In the genomic region with DNA sequence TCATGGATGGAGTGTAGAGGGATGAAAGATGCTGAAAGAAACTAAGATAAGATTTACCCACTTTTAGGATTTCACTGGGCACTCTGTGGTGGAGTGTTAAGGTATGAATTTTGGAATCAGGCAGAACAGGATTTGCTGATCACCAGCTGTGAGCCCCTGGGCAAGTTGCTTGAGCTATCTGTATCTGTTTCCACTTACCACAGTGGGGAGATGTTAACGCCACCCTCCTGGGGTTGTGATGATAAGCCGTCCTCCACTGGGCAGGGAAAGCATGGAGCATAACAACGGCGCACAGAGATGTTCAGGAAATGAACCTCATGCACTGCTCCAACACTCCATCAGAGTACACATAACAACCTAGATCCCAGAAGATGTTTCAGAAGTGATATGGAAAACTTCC, we compare ENCODE assay signal across 1 cellular context.
TF ChIP-seq lines count a peak whose summit lies in the region.

No MANE protein-coding gene starts in this region.

TF ChIP-seq in K562, 482 proteins besides CTCF, POLR2A, EP300 and RAD21 (continued from another document):
- TF ChIP-seq, protein P1, sequence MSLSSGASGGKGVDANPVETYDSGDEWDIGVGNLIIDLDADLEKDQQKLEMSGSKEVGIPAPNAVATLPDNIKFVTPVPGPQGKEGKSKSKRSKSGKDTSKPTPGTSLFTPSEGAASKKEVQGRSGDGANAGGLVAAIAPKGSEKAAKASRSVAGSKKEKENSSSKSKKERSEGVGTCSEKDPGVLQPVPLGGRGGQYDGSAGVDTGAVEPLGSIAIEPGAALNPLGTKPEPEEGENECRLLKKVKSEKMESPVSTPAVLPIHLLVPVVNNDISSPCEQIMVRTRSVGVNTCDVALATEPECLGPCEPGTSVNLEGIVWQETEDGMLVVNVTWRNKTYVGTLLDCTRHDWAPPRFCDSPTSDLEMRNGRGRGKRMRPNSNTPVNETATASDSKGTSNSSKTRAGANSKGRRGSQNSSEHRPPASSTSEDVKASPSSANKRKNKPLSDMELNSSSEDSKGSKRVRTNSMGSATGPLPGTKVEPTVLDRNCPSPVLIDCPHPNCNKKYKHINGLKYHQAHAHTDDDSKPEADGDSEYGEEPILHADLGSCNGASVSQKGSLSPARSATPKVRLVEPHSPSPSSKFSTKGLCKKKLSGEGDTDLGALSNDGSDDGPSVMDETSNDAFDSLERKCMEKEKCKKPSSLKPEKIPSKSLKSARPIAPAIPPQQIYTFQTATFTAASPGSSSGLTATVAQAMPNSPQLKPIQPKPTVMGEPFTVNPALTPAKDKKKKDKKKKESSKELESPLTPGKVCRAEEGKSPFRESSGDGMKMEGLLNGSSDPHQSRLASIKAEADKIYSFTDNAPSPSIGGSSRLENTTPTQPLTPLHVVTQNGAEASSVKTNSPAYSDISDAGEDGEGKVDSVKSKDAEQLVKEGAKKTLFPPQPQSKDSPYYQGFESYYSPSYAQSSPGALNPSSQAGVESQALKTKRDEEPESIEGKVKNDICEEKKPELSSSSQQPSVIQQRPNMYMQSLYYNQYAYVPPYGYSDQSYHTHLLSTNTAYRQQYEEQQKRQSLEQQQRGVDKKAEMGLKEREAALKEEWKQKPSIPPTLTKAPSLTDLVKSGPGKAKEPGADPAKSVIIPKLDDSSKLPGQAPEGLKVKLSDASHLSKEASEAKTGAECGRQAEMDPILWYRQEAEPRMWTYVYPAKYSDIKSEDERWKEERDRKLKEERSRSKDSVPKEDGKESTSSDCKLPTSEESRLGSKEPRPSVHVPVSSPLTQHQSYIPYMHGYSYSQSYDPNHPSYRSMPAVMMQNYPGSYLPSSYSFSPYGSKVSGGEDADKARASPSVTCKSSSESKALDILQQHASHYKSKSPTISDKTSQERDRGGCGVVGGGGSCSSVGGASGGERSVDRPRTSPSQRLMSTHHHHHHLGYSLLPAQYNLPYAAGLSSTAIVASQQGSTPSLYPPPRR (CRISPR knock-in tag; IDR thresholded peaks at IDR 0.05; ENCODE audit: borderline replicate concordance): no peak
- TF ChIP-seq MTA2 (IDR thresholded peaks at IDR 0.05; ENCODE audit: low read depth): 0 out of 2 replicates have a peak, but pooled peaks have one; percentile 18
- TF ChIP-seq, protein P2, sequence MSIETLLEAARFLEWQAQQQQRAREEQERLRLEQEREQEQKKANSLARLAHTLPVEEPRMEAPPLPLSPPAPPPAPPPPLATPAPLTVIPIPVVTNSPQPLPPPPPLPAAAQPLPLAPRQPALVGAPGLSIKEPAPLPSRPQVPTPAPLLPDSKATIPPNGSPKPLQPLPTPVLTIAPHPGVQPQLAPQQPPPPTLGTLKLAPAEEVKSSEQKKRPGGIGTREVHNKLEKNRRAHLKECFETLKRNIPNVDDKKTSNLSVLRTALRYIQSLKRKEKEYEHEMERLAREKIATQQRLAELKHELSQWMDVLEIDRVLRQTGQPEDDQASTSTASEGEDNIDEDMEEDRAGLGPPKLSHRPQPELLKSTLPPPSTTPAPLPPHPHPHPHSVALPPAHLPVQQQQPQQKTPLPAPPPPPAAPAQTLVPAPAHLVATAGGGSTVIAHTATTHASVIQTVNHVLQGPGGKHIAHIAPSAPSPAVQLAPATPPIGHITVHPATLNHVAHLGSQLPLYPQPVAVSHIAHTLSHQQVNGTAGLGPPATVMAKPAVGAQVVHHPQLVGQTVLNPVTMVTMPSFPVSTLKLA (conservative IDR thresholded peaks at IDR 0.05): no peak
- peak; percentile 83 for TF ChIP-seq CBFA2T3 (IDR thresholded peaks at IDR 0.05)
- TF ChIP-seq TCF3 (CRISPR knock-in tag; IDR thresholded peaks at IDR 0.05): peak; percentile 62
- TF ChIP-seq BCOR (IDR thresholded peaks at IDR 0.05): 0 out of 2 replicates have a peak, but pooled peaks have one; percentile 8
- TF ChIP-seq RCOR1 (IDR thresholded peaks at IDR 0.05; ENCODE audit: borderline replicate concordance in 1 of 2, low read depth in 2 of 2, low read length in 2 of 2): peak in 1 of 2 experiments; percentile 67; a peak in 2 of 4 replicates
- TF ChIP-seq TEAD4 (IDR thresholded peaks at IDR 0.05; ENCODE audit: low read length): peak; percentile 32; the same call in 1 of the 2 replicates
- TF ChIP-seq TEAD4 (CRISPR knock-in tag; IDR thresholded peaks at IDR 0.05; ENCODE audit: borderline replicate concordance): no peak
- TF ChIP-seq SRSF3 (IDR thresholded peaks at IDR 0.05; ENCODE audit: insufficient read depth, low read length): no peak
- TF ChIP-seq NFIC (IDR thresholded peaks at IDR 0.05): no peak
- TF ChIP-seq, protein P3, sequence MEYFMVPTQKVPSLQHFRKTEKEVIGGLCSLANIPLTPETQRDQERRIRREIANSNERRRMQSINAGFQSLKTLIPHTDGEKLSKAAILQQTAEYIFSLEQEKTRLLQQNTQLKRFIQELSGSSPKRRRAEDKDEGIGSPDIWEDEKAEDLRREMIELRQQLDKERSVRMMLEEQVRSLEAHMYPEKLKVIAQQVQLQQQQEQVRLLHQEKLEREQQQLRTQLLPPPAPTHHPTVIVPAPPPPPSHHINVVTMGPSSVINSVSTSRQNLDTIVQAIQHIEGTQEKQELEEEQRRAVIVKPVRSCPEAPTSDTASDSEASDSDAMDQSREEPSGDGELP (CRISPR knock-in tag; IDR thresholded peaks at IDR 0.05; ENCODE audit: borderline replicate concordance): peak; percentile 53; the same call in 1 of the 2 replicates
- TF ChIP-seq MAZ (CRISPR knock-in tag; conservative IDR thresholded peaks at IDR 0.05 in 1 of 2, IDR thresholded peaks at IDR 0.05 in 1 of 2): 0 out of 4 replicates have a peak, but pooled peaks of 1 of the 2 experiments have one; percentile 15
- TF ChIP-seq, protein P4, sequence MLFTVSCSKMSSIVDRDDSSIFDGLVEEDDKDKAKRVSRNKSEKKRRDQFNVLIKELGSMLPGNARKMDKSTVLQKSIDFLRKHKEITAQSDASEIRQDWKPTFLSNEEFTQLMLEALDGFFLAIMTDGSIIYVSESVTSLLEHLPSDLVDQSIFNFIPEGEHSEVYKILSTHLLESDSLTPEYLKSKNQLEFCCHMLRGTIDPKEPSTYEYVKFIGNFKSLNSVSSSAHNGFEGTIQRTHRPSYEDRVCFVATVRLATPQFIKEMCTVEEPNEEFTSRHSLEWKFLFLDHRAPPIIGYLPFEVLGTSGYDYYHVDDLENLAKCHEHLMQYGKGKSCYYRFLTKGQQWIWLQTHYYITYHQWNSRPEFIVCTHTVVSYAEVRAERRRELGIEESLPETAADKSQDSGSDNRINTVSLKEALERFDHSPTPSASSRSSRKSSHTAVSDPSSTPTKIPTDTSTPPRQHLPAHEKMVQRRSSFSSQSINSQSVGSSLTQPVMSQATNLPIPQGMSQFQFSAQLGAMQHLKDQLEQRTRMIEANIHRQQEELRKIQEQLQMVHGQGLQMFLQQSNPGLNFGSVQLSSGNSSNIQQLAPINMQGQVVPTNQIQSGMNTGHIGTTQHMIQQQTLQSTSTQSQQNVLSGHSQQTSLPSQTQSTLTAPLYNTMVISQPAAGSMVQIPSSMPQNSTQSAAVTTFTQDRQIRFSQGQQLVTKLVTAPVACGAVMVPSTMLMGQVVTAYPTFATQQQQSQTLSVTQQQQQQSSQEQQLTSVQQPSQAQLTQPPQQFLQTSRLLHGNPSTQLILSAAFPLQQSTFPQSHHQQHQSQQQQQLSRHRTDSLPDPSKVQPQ (CRISPR knock-in tag; IDR thresholded peaks at IDR 0.05; ENCODE audit: borderline replicate concordance): no peak
- no peak for TF ChIP-seq HNRNPLL (IDR thresholded peaks at IDR 0.05; ENCODE audit: low read depth, low read length, poor library complexity, severe bottlenecking)
- peak; percentile 60 for TF ChIP-seq TAL1 (IDR thresholded peaks at IDR 0.05)
- peak; percentile 64 for TF ChIP-seq CBFA2T2 (conservative IDR thresholded peaks at IDR 0.05)
- TF ChIP-seq SP1 (CRISPR knock-in tag; IDR thresholded peaks at IDR 0.05): no peak
- TF ChIP-seq ARID1B (IDR thresholded peaks at IDR 0.05): peak; percentile 76
- TF ChIP-seq HDAC2 (IDR thresholded peaks at IDR 0.05): peak; percentile 45; the same call in 1 of the 2 replicates
- TF ChIP-seq RFX5 (IDR thresholded peaks at IDR 0.05; ENCODE audit: low read depth, low read length): no peak
- TF ChIP-seq CXXC5 (CRISPR knock-in tag; IDR thresholded peaks at IDR 0.05): peak; percentile 45; the same call in 1 of the 2 replicates
- peak; percentile 21 to 25; a peak in 1 of 4 replicates for TF ChIP-seq KDM1A (IDR thresholded peaks at IDR 0.05)
TF ChIP-seq in K562: peak in this region for 15.
